Comparison of ENCODE assay signal across 1 cellular context in genomic region chr13:77330009-77330471, GRCh38.
TF ChIP-seq lines count a peak whose summit lies in the region.

No MANE protein-coding gene starts in this region.

TF ChIP-seq in HEK293, 187 proteins besides CTCF, POLR2A, EP300 and RAD21 (continued from another document):
- TF ChIP-seq PATZ1 (tag by site-specific recombination; IDR thresholded peaks at IDR 0.05) (no peak), ZBTB6 (tag by site-specific recombination; IDR thresholded peaks at IDR 0.05) (no peak), ZNF792 (tag by site-specific recombination; IDR thresholded peaks at IDR 0.05) (no peak), ZNF670 (tag by site-specific recombination; IDR thresholded peaks at IDR 0.05; ENCODE audit: low read depth) (no peak), TRIM28 (IDR thresholded peaks at IDR 0.05; ENCODE audit: borderline replicate concordance, low read length) (peak; percentile 6; the same call in 1 of the 2 replicates), REPIN1 (tag by site-specific recombination; IDR thresholded peaks at IDR 0.05; ENCODE audit: low read depth) (no peak), PRDM4 (tag by site-specific recombination; IDR thresholded peaks at IDR 0.05) (no peak), PBX3 (CRISPR knock-in tag; IDR thresholded peaks at IDR 0.05) (no peak), ZNF18 (tag by site-specific recombination; IDR thresholded peaks at IDR 0.05) (0 out of 2 replicates have a peak, but pooled peaks have one; percentile 4), SP7 (tag by site-specific recombination; IDR thresholded peaks at IDR 0.05) (0 out of 2 replicates have a peak, but pooled peaks have one; percentile 12)
